21 cellular contexts compared by ENCODE assay signal in the genomic region with DNA sequence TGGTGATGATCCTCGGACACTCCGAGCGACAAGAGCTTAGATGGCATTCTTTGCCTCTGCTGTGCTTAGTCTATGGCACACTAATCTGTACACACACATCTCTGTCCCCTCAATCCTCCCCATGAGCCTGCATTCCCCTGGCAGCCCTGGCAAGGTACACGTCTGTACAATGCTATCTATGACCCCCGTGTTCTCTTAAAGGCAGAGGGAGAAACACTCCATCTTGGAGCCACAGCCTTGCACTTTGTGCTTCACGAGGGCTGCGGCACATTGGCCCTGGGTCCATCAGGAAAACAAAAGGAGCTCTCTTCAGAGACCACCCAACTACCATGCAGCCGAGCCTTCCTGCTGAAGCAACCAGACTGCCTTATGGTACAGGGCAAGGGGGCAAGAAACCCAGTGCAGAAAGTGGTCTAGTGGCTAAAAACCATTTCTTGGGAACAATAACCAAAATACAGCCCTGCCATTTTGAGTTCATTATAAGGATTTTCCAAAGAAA. TPM values are rescaled to one million over a fixed set of nuclear protein-coding genes. Genes with fewer than 3 reads are reported as not detected.
A peak's percentile ranks its signal among the peaks of the same experiment; 100 is the strongest.
DNase-seq lines count a peak whose midpoint lies in the region; ATAC-seq, FAIRE-seq and TF ChIP-seq lines count a peak whose summit lies in the region.
"Had no signal": no experiment of that assay in that cellular context is flagged by ENCODE, and none has a peak within 500 bp of the region (broad histone marks: within the 10 kb centered on the region; RNA-seq: fewer than 3 reads in every experiment).

No MANE protein-coding gene starts in this region.

- no peaks in the 10 kb centered on the region for H3K79me1 ChIP-seq in H1 (ENCODE audit: low read depth, low read length)

- H4K20me1 ChIP-seq in H1 (replicated peaks in 1 of 2; ENCODE audit: control insufficient read depth in 1 of 2, insufficient read depth in 2 of 2, low read length in 2 of 2): no peaks in the 10 kb centered on the region
- H4K20me1 ChIP-seq: BLaER1 had no signal

- TF ChIP-seq CTCF in H1 (IDR thresholded peaks at IDR 0.05; ENCODE audit: control extremely low read depth in 1 of 3, insufficient read depth in 1 of 3, low read depth in 1 of 3, low read length in 3 of 3): no peak
- TF ChIP-seq CTCF in testis (IDR thresholded peaks at IDR 0.05): no peak

- H3K4me2 ChIP-seq in H1 (ENCODE audit: insufficient read depth in 1 of 2, low read depth in 2 of 2, low read length in 2 of 2): no peak overlapping the region
- H3K4me2 ChIP-seq: BLaER1, GM23338 had no signal

- DNase-seq in activated CD8-positive, alpha-beta memory T cell treated with anti-CD3 and anti-CD28 coated beads for 24 hours: peak; percentile 11
- no peak for DNase-seq in activated CD8-positive, alpha-beta memory T cell treated with anti-CD3 and anti-CD28 coated beads, Interleukin-2, amount 50 U/mL, for 4 hours
- DNase-seq in H1 (ENCODE audit: low read depth in 1 of 2, low spot score in 2 of 2) (no peak), mesenteric fat pad (ENCODE audit: low spot score) (peak; percentile 51), testis (peak; percentile 11), NCI-H524 (lab: John Stamatoyannopoulos, UW) (no peak), NOMO-1 treated with dmso at 0.1 percent for 144 hours (lab: John Stamatoyannopoulos, UW; ENCODE audit: unreplicated experiment) (no peak)
- DNase-seq: Caco-2; CD4-positive, alpha-beta T cell; DMS153; DND-41; HCEC 1CT had no signal

- ATAC-seq in GM21390 (IDR thresholded peaks at IDR 0.05; ENCODE audit: unreplicated experiment): no peak
- ATAC-seq: GM23338 had no signal

- no peak overlapping the region for H2BK120ac ChIP-seq in H1 (replicated peaks; ENCODE audit: low read depth, low read length)

- CTCF ChIA-PET in H1 (lab: Charles Lee; ENCODE audit: partially characterized antibody): interaction anchor here (0.6 to 4.3 kb wide), 34 partner anchors 11 to 382 kb away, joined by 3 to 57 read pairs (median 4); no protein-coding TSS in a partner anchor

- no peak overlapping the region for H2BK12ac ChIP-seq in H1 (ENCODE audit: low read depth, low read length)

- H3K36me3 ChIP-seq in H1 (ENCODE audit: control insufficient read depth in 2 of 4, insufficient read depth in 4 of 4, low read length in 3 of 4) (no peaks in the 10 kb centered on the region), testis (ENCODE audit: low read depth, missing control alignments) (no peaks in the 10 kb centered on the region)

- H3K56ac ChIP-seq in H1 (replicated peaks; ENCODE audit: insufficient read length, low read depth, low read length): no peak overlapping the region

- TF ChIP-seq POLR2A in H1 (IDR thresholded peaks at IDR 0.05; ENCODE audit: control extremely low read depth in 1 of 2, low read depth in 2 of 2, low read length in 2 of 2): no peak
- no peak for TF ChIP-seq POLR2A in testis (IDR thresholded peaks at IDR 0.05)

- H3K4me1 ChIP-seq in H1 (replicated peaks in 1 of 4; ENCODE audit: control insufficient read depth in 3 of 4, insufficient read depth in 4 of 4, low read length in 3 of 4) (no peaks in the 10 kb centered on the region), testis (no peaks in the 10 kb centered on the region)
- H3K4me1 ChIP-seq: Caco-2 had no signal

- no peaks in the 10 kb centered on the region for H3K9me3 ChIP-seq in H1 (ENCODE audit: insufficient read depth in 2 of 2, low read depth in 1 of 2, low read length in 1 of 2)
- H3K9me3 ChIP-seq in testis: no peaks in the 10 kb centered on the region
- H3K9me3 ChIP-seq: Caco-2 had no signal

- H4K5ac ChIP-seq in H1 (ENCODE audit: insufficient read length, low read depth, low read length): no peak overlapping the region

- H3K23ac ChIP-seq in H1 (ENCODE audit: insufficient read length): no peak overlapping the region

- POLR2A ChIA-PET in H1 (lab: Charles Lee; ENCODE audit: partially characterized antibody): interaction anchor here (0.7 kb wide), 1 partner anchor 10 kb away, joined by 3 read pairs; no protein-coding TSS in a partner anchor

- no peak overlapping the region for H3K18ac ChIP-seq in H1 (ENCODE audit: extremely low read depth, low read length)

- no peak overlapping the region; the same call in 1 of the 2 replicates for H2AK5ac ChIP-seq in H1 (ENCODE audit: low read depth, low read length)

- no peak overlapping the region for H4K8ac ChIP-seq in H1 (ENCODE audit: extremely low read depth, insufficient read depth, low read length)

- no peak overlapping the region for H3K14ac ChIP-seq in H1 (ENCODE audit: insufficient read length)

- intact Hi-C loops in testis (cut with DNase I; ENCODE audit: low total_unique reads): no loop called here

- H3K4ac ChIP-seq in H1 (replicated peaks; ENCODE audit: insufficient read length, low read depth, low read length): no peak overlapping the region

- no peak overlapping the region for H3K4me3 ChIP-seq in H1 (ENCODE audit: extremely low read depth in 1 of 4, insufficient read depth in 2 of 4, low read depth in 3 of 4, low read length in 4 of 4)
- H3K4me3 ChIP-seq in testis: no peak overlapping the region
- H3K4me3 ChIP-seq: BLaER1, GM23338 had no signal

- 0 out of 2 replicates have a peak overlapping the region, but pooled peaks have one; percentile 37 for H2BK20ac ChIP-seq in H1 (ENCODE audit: low read length)

- no peaks in the 10 kb centered on the region for H3K79me2 ChIP-seq in H1 (ENCODE audit: control insufficient read depth in 1 of 2, insufficient read depth in 2 of 2, low read length in 2 of 2)

- H4K91ac ChIP-seq in H1 (replicated peaks; ENCODE audit: insufficient read length, low read length): no peak overlapping the region

- H3K27ac ChIP-seq in H1 (ENCODE audit: low read depth, low read length) (no peak overlapping the region), testis (no peak overlapping the region)
- H3K27ac ChIP-seq: 22Rv1, BLaER1 had no signal

- no peak overlapping the region; the same call in 1 of the 2 replicates for H2BK5ac ChIP-seq in H1 (ENCODE audit: low read depth, low read length)

- no peak overlapping the region for H3K9ac ChIP-seq in H1 (replicated peaks in 1 of 4; ENCODE audit: extremely low read depth in 1 of 4, low read depth in 3 of 4, low read length in 3 of 4)
- H3K9ac ChIP-seq: BLaER1 had no signal

- H2AFZ ChIP-seq in H1 (ENCODE audit: low read length): no peak overlapping the region
- H2AFZ ChIP-seq: GM23338 had no signal

- FAIRE-seq in H1 (lab: Jason Lieb, UNC): no peak
- FAIRE-seq: A204.1, G401.6, GM12892, GM19239, H54 had no signal

- WGBS in H1 (ENCODE audit: extremely low coverage in 1 of 2, insufficient coverage in 1 of 2, insufficient read length in 1 of 2, insufficient replicate concordance in 2 of 2, low coverage in 1 of 2, low lambda C conversion rate in 2 of 2, missing lambda C conversion rate in 1 of 2), 2 experiments: 90% methylated on average over 8 of the region's 8 CpGs; no CpG with 5 or more reads in 1 of the 2 experiments
- 88 to 95% methylated on average over 8 of the region's 8 CpGs for WGBS in testis, 2 donors

- H3K23me2 ChIP-seq in H1 (ENCODE audit: low read depth, low read length): peaks cover 5% of the 10 kb centered on the region; the same call in 1 of the 2 replicates

- H2BK15ac ChIP-seq in H1 (ENCODE audit: low read length): no peak overlapping the region

- H3K27me3 ChIP-seq in H1 (replicated peaks in 1 of 4; ENCODE audit: control insufficient read depth in 3 of 4, extremely low read depth in 1 of 4, insufficient read depth in 3 of 4, low read length in 3 of 4) (no peaks in the 10 kb centered on the region; a peak in 1 of 7 replicates), testis (no peaks in the 10 kb centered on the region)
- H3K27me3 ChIP-seq: BLaER1 had no signal

- TF ChIP-seq EP300 in H1 (IDR thresholded peaks at IDR 0.05; ENCODE audit: borderline replicate concordance in 1 of 2, low read depth in 2 of 2, low read length in 2 of 2): no peak

- TF ChIP-seq RAD21 in H1 (IDR thresholded peaks at IDR 0.05 in 1 of 2, conservative IDR thresholded peaks at IDR 0.05 in 1 of 2; ENCODE audit: low read depth in 2 of 2, low read length in 2 of 2): no peak

TF ChIP-seq in H1, 55 proteins besides CTCF, POLR2A, EP300 and RAD21:
- TF ChIP-seq RXRA (IDR thresholded peaks at IDR 0.05; ENCODE audit: insufficient read depth, low read depth, low read length): no peak
- no peak for TF ChIP-seq RNF2 (IDR thresholded peaks at IDR 0.05; ENCODE audit: borderline replicate concordance, low read depth, low read length, missing control alignments, poor library complexity, severe bottlenecking)
- TF ChIP-seq RFX5 (IDR thresholded peaks at IDR 0.05; ENCODE audit: borderline replicate concordance, low read depth, low read length): no peak
- no peak for TF ChIP-seq CEBPB (IDR thresholded peaks at IDR 0.05; ENCODE audit: low read depth, low read length)
- no peak for TF ChIP-seq SP1 (IDR thresholded peaks at IDR 0.05; ENCODE audit: low read depth, low read length)
- no peak for TF ChIP-seq CBX5 (IDR thresholded peaks at IDR 0.05; ENCODE audit: low read depth, low read length)

RNA-seq across cellular contexts. Expression of a gene that starts 42.5 kb away (rescaled TPM):
- total RNA-seq in H1 (2021; fragmentation: NEBNext Ultra II Directional; extraction: Animal tissue kit (Norgen Biotek cat#: 25700)): 21.7 and 22.2 TPM in 2 replicates
- polyA plus RNA-seq in H1 (2011; rRNA removed): 27.9 and 40.1 TPM in 2 replicates
- polyA plus RNA-seq in H1 (2011; cell fraction: cytosol; rRNA removed): 18.9 TPM
- polyA plus RNA-seq in H1 (2011; cell fraction: nucleus; rRNA removed): 37.7 TPM
- 18.7 to 23.4 TPM (median 21.9 TPM) in 4 replicates for polyA plus RNA-seq in H1 (2012, experiment 1 of 2)
- polyA plus RNA-seq in H1 (2012, experiment 2 of 2): 19.4 TPM
- polyA plus RNA-seq in H1 (2013, experiment 1 of 2): 25.2 TPM
- 25.2 TPM for polyA plus RNA-seq in H1 (2013, experiment 2 of 2)
- 21.9 and 35.2 TPM in 2 replicates for polyA minus RNA-seq in H1 (2011; rRNA and poly(A)+ RNA removed)
- polyA minus RNA-seq in H1 (2011; cell fraction: cytosol; rRNA and poly(A)+ RNA removed): 23.3 TPM
- 23.5 TPM for polyA minus RNA-seq in H1 (2011; cell fraction: nucleus; rRNA and poly(A)+ RNA removed)
- 15.2 TPM for total RNA-seq in mesenteric fat pad
- 10 to 100 TPM in 1 of 2 donors, 1 to 10 TPM in 1; 5.1 to 11.9 TPM for total RNA-seq in testis
- polyA plus RNA-seq in testis (ENCODE audit: insufficient read depth, low read depth, low replicate concordance): 5.6 TPM
- total RNA-seq: CD4-positive, alpha-beta T cell had no signal

Comparison
In these comparisons a context has a peak if more than half of its experiments do, and no peak if none do; other contexts are left out.
1. DNase-seq: peak in activated CD8-positive, alpha-beta memory T cell treated with anti-CD3 and anti-CD28 coated beads for 24 hours (single experiment), mesenteric fat pad (single experiment) and testis (single experiment); none in activated CD8-positive, alpha-beta memory T cell treated with anti-CD3 and anti-CD28 coated beads, Interleukin-2, amount 50 U/mL, for 4 hours (single experiment), H1 (0 of 2), NCI-H524 (0 of 2) and NOMO-1 treated with dmso at 0.1 percent for 144 hours (single experiment).